In the genomic region with DNA sequence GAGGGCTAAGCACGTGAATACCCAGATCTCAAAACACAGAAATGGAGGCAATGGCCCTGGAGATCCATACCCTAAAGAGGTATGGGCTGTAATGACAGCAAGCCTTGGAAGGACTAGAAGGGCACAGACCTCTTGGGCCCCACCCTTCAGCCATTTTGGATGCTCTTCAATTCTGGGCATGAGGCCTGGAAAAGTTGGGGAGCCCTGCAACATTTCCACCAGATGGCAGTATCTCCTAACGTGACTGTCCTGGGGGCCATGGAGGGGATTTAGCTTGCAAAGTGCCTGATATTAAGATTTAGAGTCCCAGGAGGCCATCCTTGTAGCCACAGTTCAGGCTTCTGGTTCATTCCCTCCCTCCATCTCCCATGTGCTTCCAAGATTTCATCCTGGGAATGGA, we compare ENCODE assay signal across 14 cellular contexts. TPM values are rescaled to one million over a fixed set of nuclear protein-coding genes. Genes with fewer than 3 reads are reported as not detected.
A peak's percentile ranks its signal among the peaks of the same experiment; 100 is the strongest.
DNase-seq lines count a peak whose midpoint lies in the region; ATAC-seq and TF ChIP-seq lines count a peak whose summit lies in the region.
"Had no signal": no experiment of that assay in that cellular context is flagged by ENCODE, and none has a peak within 500 bp of the region (broad histone marks: within the 10 kb centered on the region; RNA-seq: fewer than 3 reads in every experiment).

No MANE protein-coding gene starts in this region.

- H3K27ac ChIP-seq in mesendoderm (ENCODE audit: low read depth, low read length) = no peak overlapping the region
- H3K27ac ChIP-seq: sigmoid colon had no signal

- WGBS in mesendoderm (ENCODE audit: extremely low coverage, insufficient coverage, low lambda C conversion rate) = no CpG with 5 or more reads among the region's 2 CpGs

- no peak overlapping the region for H2AK5ac ChIP-seq in mesendoderm (ENCODE audit: low read length)

- no peak overlapping the region for H3K27ac Mint-ChIP-seq in HFFc6
- H3K27ac Mint-ChIP-seq: IgD-negative memory B cell had no signal

- no peak overlapping the region for H2BK120ac ChIP-seq in mesendoderm (ENCODE audit: low read depth, low read length)

- no peak overlapping the region for H3K18ac ChIP-seq in mesendoderm (ENCODE audit: low read length)

- H3K9ac ChIP-seq in adipocyte (ENCODE audit: low read length) = no peak overlapping the region
- no peak overlapping the region for H3K9ac ChIP-seq in mesendoderm (ENCODE audit: low read length)

- TF ChIP-seq CTCF in HFFc6 (IDR thresholded peaks at IDR 0.05) = peak; percentile 78

- intact Hi-C loops in left cardiac atrium (cut with DNase I) = no loop called here

- H3K4me2 ChIP-seq in mesendoderm (ENCODE audit: low read length) = no peak overlapping the region

- peaks cover 39% of the 10 kb centered on the region for H3K27me3 Mint-ChIP-seq in HFFc6 (ENCODE audit: insufficient read depth)

- H3K9me3 ChIP-seq in adipocyte (ENCODE audit: control insufficient read depth, low read length) = no peaks in the 10 kb centered on the region
- H3K9me3 ChIP-seq: sigmoid colon had no signal

- DNase-seq in ELR (ENCODE audit: low read depth) (peak; percentile 61), HFFc6 (peak; percentile 28), adipocyte (ENCODE audit: low read depth) (peak; percentile 14), mesendoderm (peak; percentile 40), activated gamma-delta T cell (lab: John Stamatoyannopoulos, UW) (no peak), left cardiac atrium (no peak)
- DNase-seq: activated naive CD4-positive, alpha-beta T cell; NCI-H526 treated with DMSO at 0.1 percent for 48 hours; sigmoid colon; stimulated activated CD8-positive, alpha-beta memory T cell treated with anti-CD3 and anti-CD28 coated beads, Interleukin-4, amount 100 ng/mL, for 48 hours had no signal

- H3K23ac ChIP-seq in mesendoderm (ENCODE audit: low read length) = no peak overlapping the region

- H3K27me3 ChIP-seq in adipocyte (replicated peaks; ENCODE audit: control insufficient read depth, insufficient read depth, low read length) (peaks cover 45% of the 10 kb centered on the region), mesendoderm (ENCODE audit: insufficient read depth, low read length, poor library complexity) (no peaks in the 10 kb centered on the region)
- H3K27me3 ChIP-seq: sigmoid colon had no signal

- no peak overlapping the region for H2BK15ac ChIP-seq in mesendoderm (replicated peaks; ENCODE audit: low read depth)

- H3K4ac ChIP-seq in mesendoderm (ENCODE audit: low read depth, low read length) = no peak overlapping the region

- H3K9me3 Mint-ChIP-seq in HFFc6 = no peaks in the 10 kb centered on the region
- H3K9me3 Mint-ChIP-seq: IgD-negative memory B cell had no signal

- no peak overlapping the region for H2BK5ac ChIP-seq in mesendoderm (ENCODE audit: low read length)

- H3K36me3 ChIP-seq in adipocyte (ENCODE audit: control insufficient read depth, insufficient read depth, low read length, severe bottlenecking) = no peaks in the 10 kb centered on the region
- no peaks in the 10 kb centered on the region for H3K36me3 ChIP-seq in mesendoderm (ENCODE audit: control insufficient read depth, insufficient read depth, low read length)
- H3K36me3 ChIP-seq: sigmoid colon had no signal

- H3K79me2 ChIP-seq in mesendoderm (ENCODE audit: control insufficient read depth, insufficient read depth, low read length) = no peaks in the 10 kb centered on the region

- no peak overlapping the region for H4K5ac ChIP-seq in mesendoderm (ENCODE audit: low read length)

- H4K8ac ChIP-seq in mesendoderm (ENCODE audit: low read depth, low read length) = no peak overlapping the region

- H3K4me3 Mint-ChIP-seq in HFFc6 = no peak overlapping the region
- H3K4me3 Mint-ChIP-seq: IgD-negative memory B cell had no signal

- H3K4me1 Mint-ChIP-seq in HFFc6 (ENCODE audit: low read depth) = no peaks in the 10 kb centered on the region; the same call in 1 of the 2 replicates

- no peaks in the 10 kb centered on the region for H3K36me3 Mint-ChIP-seq in HFFc6 (ENCODE audit: low read depth)

- ATAC-seq in GM21529 (IDR thresholded peaks at IDR 0.05; ENCODE audit: unreplicated experiment) = no peak
- ATAC-seq in left cardiac atrium = no peak

- no peak overlapping the region for H3K4me3 ChIP-seq in adipocyte (ENCODE audit: low read length)
- no peak overlapping the region for H3K4me3 ChIP-seq in mesendoderm (ENCODE audit: low read length)
- H3K4me3 ChIP-seq: lung, sigmoid colon had no signal

- H3K56ac ChIP-seq in mesendoderm (ENCODE audit: low read length) = no peak overlapping the region

- H3K79me1 ChIP-seq in mesendoderm (ENCODE audit: low read length) = no peaks in the 10 kb centered on the region

- no peaks in the 10 kb centered on the region for H3K4me1 ChIP-seq in adipocyte (ENCODE audit: control insufficient read depth, insufficient read depth, low read length)
- peaks cover 9% of the 10 kb centered on the region for H3K4me1 ChIP-seq in mesendoderm (ENCODE audit: control insufficient read depth, low read depth, low read length)

RNA-seq across cellular contexts. Expression of gene KCNA5, which starts 30.2 kb away (rescaled TPM):
- not detected for total RNA-seq in HFFc6 (2021; fragmentation: NEBNext Ultra II Directional; extraction: Animal tissue kit (Norgen Biotek cat#: 25700))
- polyA plus RNA-seq in mesendoderm (2013, experiment 1 of 2) = 1.6 TPM
- 1.4 TPM for polyA plus RNA-seq in mesendoderm (2013, experiment 2 of 2)
- 10 to 100 TPM; 70.3 to 94.8 TPM for total RNA-seq in left cardiac atrium
- total RNA-seq: endothelial cell of umbilical vein had no signal
- polyA plus RNA-seq: endothelial cell of umbilical vein, IgD-negative memory B cell had no signal

Comparison
In these comparisons a context has a peak if more than half of its experiments do, and no peak if none do; other contexts are left out.
1. DNase-seq: peak in ELR (single experiment), HFFc6 (single experiment), adipocyte (single experiment) and mesendoderm (single experiment); none in activated gamma-delta T cell (single experiment) and left cardiac atrium (single experiment).
2. RNA of gene KCNA5, which starts 30.2 kb away (total RNA-seq): 70.3 to 94.8 TPM in left cardiac atrium; not detected in HFFc6; every median in the first group is over 10 times any median in the second.